ENCODE assay signal across 26 cellular contexts in the genomic region with DNA sequence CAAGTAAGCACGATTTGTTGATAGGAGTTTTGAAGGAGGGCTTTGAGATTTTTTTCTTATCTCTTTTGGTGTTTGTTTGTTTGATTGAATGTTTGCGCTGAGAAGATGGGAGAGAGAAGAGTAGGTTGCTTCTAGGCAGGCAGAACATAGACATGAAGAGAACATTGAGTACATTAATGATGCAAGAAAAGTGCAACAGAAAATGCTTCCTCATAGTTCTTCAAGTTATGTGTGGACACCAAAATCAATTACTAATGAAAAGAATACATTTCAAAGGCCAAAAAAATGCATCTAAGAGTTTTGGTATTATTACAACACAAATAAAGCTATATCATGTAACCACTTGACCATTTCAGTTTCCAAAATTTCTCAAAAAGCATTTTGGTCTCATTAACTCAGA.
"Had no signal": no experiment of that assay in that cellular context is flagged by ENCODE, and none has a peak within 500 bp of the region (broad histone marks: within the 10 kb centered on the region; RNA-seq: fewer than 3 reads in every experiment).

No MANE protein-coding gene starts in this region.

- H3K36me3 ChIP-seq: stomach, suprapubic skin, thoracic aorta, thyroid gland, tibial artery, tibial nerve, transverse colon, upper lobe of left lung, upper lobe of right lung, uterus, vagina had no signal

- H3K27ac ChIP-seq: stomach, suprapubic skin, testis, thoracic aorta, thyroid gland, tibial artery, tibial nerve, transverse colon, upper lobe of left lung, upper lobe of right lung, uterus, vagina had no signal

- H3K27me3 ChIP-seq: stomach, suprapubic skin, testis, thyroid gland, tibial artery, tibial nerve, transverse colon, upper lobe of left lung, upper lobe of right lung, uterus, vagina had no signal

- H3K9me3 ChIP-seq: stomach, suprapubic skin, testis, thoracic aorta, thyroid gland, tibial artery, tibial nerve, transverse colon, upper lobe of left lung, upper lobe of right lung, uterus, vagina had no signal

- H3K4me3 ChIP-seq: stomach, suprapubic skin, testis, thoracic aorta, thyroid gland, tibial artery, tibial nerve, transverse colon, upper lobe of left lung, upper lobe of right lung, uterus, vagina had no signal

- H3K4me1 ChIP-seq: stomach, suprapubic skin, testis, tibial artery, tibial nerve, transverse colon, upper lobe of left lung, upper lobe of right lung, uterus, vagina had no signal

- ATAC-seq: stimulated activated effector memory CD8-positive, alpha-beta T cell treated with anti-CD3 and anti-CD28 coated beads, Interleukin-12 subunit alpha, Interleukin-12 subunit beta, amount 100 ng/mL, for 72 hours; stimulated activated memory B cell treated with anti-CD40 and anti-IgM and Interleukin-4, amounts not matched to agents 10 μg/mL and 1 μg/mL and 100 μg/mL, for 72 hours; stimulated activated naive B cell treated with anti-CD40 and anti-IgM and Interleukin-4, amounts not matched to agents 10 μg/mL and 1 μg/mL and 100 μg/mL, for 72 hours; stimulated activated naive CD8-positive, alpha-beta T cell treated with anti-CD3 and anti-CD28 coated beads, Interleukin-15, amount 100 ng/mL, for 72 hours; stimulated activated naive CD8-positive, alpha-beta T cell treated with anti-CD3 and anti-CD28 coated beads, Interleukin-15, Interleukin-2, amounts not matched to agents 100 U/mL and 50 U/mL, for 24 hours; upper lobe of right lung had no signal

- DNase-seq: stimulated activated CD4-positive, alpha-beta T cell treated with anti-CD3 and anti-CD28 coated beads, Interleukin-2, amount 100 ng/mL, for 48 hours; stimulated activated CD4-positive, alpha-beta T cell treated with anti-CD3 and anti-CD28 coated beads, Interleukin-4, amount 100 ng/mL, for 1 hour; stimulated activated CD4-positive, alpha-beta T cell treated with anti-CD3 and anti-CD28 coated beads, Interleukin-4, amount 100 ng/mL, for 24 hours; stimulated activated CD4-positive, alpha-beta T cell treated with anti-CD3 and anti-CD28 coated beads, Interleukin-4, amount 100 ng/mL, for 4 hours; stimulated activated CD8-positive, alpha-beta memory T cell treated with anti-CD3 and anti-CD28 coated beads, Interleukin-4, amount 100 ng/mL, for 48 hours; stimulated activated naive B cell treated with anti-CD40 and anti-IgM and Interleukin-4, amounts not matched to agents 10 μg/mL and 1 μg/mL and 100 μg/mL, for 72 hours; stimulated activated naive CD4-positive, alpha-beta T cell; stimulated activated naive CD4-positive, alpha-beta T cell treated with Interleukin-2 at 50 U/mL for 16 hours; stimulated activated naive CD8-positive, alpha-beta T cell treated with anti-CD3 and anti-CD28 coated beads, Interleukin-15, amount 100 ng/mL, for 72 hours; stimulated activated naive CD8-positive, alpha-beta T cell treated with anti-CD3 and anti-CD28 coated beads, Interleukin-15, Interleukin-2, amounts not matched to agents 100 U/mL and 50 U/mL, for 24 hours; stomach; substantia nigra; testis; thyroid gland; tibial artery; transverse colon; trophoblast cell; upper lobe of left lung; upper lobe of right lung; uterus had no signal
